In genomic region chr19:44745386-44745831, GRCh38 we compare ENCODE assay signal across 8 cellular contexts. TPM values are rescaled to one million over a fixed set of nuclear protein-coding genes. Genes with fewer than 3 reads are reported as not detected.
DNase-seq lines count a peak whose midpoint lies in the region; ATAC-seq and TF ChIP-seq lines count a peak whose summit lies in the region.

No MANE protein-coding gene starts in this region.

- 35 to 36% (median 35%) methylated on average over 5 to 9 of the region's 9 CpGs for WGBS in heart left ventricle, 4 donors

- H3K9me3 ChIP-seq in T-helper 17 cell (ENCODE audit: control insufficient read depth, low read length, poor library complexity, severe bottlenecking) (no peaks in the 10 kb centered on the region), heart left ventricle (no peaks in the 10 kb centered on the region), skeletal muscle tissue (ENCODE audit: control insufficient read depth in 3 of 3, low read length in 3 of 3) (no peaks in the 10 kb centered on the region)

- H3K27ac Mint-ChIP-seq in T-helper 17 cell = peak overlapping the region; percentile 98

- DNase-seq in ELR (ENCODE audit: low read depth) (peak; percentile 61), T-helper 17 cell (no peak), heart left ventricle (peak; percentile 78 to 92 (median 84)), NAMALWA (ENCODE audit: low spot score) (no peak), SKM-1 (lab: John Stamatoyannopoulos, UW; ENCODE audit: unreplicated experiment) (no peak), COLO829 (ENCODE audit: low spot score) (no peak)
- no peak for DNase-seq in stimulated activated CD4-positive, alpha-beta T cell treated with anti-CD3 and anti-CD28 coated beads, Interleukin-4, amount 100 ng/mL, for 1 hour

- H3K4me1 ChIP-seq in heart left ventricle = peaks cover 7 to 79% (median 61%) of the 10 kb centered on the region in 12 donors
- H3K4me1 ChIP-seq in skeletal muscle tissue (ENCODE audit: control insufficient read depth in 3 of 3, insufficient read depth in 3 of 3, low read length in 3 of 3) = peaks cover 45 to 59% (median 53%) of the 10 kb centered on the region in 3 donors

- H3K27ac ChIP-seq in heart left ventricle (peak overlapping the region; percentile 35 to 100 (median 89)), skeletal muscle tissue (ENCODE audit: low read depth, low read length) (peak overlapping the region; percentile 93)

- ATAC-seq in T-helper 17 cell (no peak), heart left ventricle (peak in 3 of 4 donors; percentile 20 to 43 (median 20))

- intact Hi-C loops in heart left ventricle (cut with DNase I) = no loop called here

- TF ChIP-seq CTCF in heart left ventricle (IDR thresholded peaks at IDR 0.05) = no peak

- peak in 1 of 2 donors; percentile 26 for TF ChIP-seq POLR2A in heart left ventricle (IDR thresholded peaks at IDR 0.05)

- peaks cover 3% of the 10 kb centered on the region for H3K36me3 Mint-ChIP-seq in T-helper 17 cell (ENCODE audit: low read depth)

- H3K4me3 ChIP-seq in heart left ventricle (peak overlapping the region in 2 of 12 donors; percentile 12 to 18), skeletal muscle tissue (ENCODE audit: low read length in 3 of 3) (peak overlapping the region in 2 of 3 donors; percentile 6 to 51)

- H3K4me1 Mint-ChIP-seq in T-helper 17 cell = peaks cover 40% of the 10 kb centered on the region

- H3K9ac ChIP-seq in skeletal muscle tissue (ENCODE audit: low read depth in 1 of 3, low read length in 3 of 3) = peak overlapping the region; percentile 51 to 65 (median 57)

- H3K36me3 ChIP-seq in heart left ventricle (peaks cover 0 to 10% (median 0%) of the 10 kb centered on the region in 9 donors), skeletal muscle tissue (ENCODE audit: control insufficient read depth in 3 of 3, insufficient read depth in 3 of 3, low read length in 3 of 3) (peaks cover 0 to 4% (median 0%) of the 10 kb centered on the region in 3 donors)

- H3K27me3 Mint-ChIP-seq in T-helper 17 cell = no peaks in the 10 kb centered on the region

- H3K27me3 ChIP-seq in heart left ventricle (no peaks in the 10 kb centered on the region), skeletal muscle tissue (ENCODE audit: control insufficient read depth in 3 of 3, insufficient read depth in 3 of 3, low read length in 3 of 3) (no peaks in the 10 kb centered on the region)

- peak overlapping the region; percentile 71 for H3K4me3 Mint-ChIP-seq in T-helper 17 cell

RNA-seq across cellular contexts. Expression of gene BCL3, which starts 3.1 kb away (rescaled TPM):
- total RNA-seq in T-helper 17 cell (100 to 1,000 TPM; 149 to 168 TPM), heart left ventricle (10 to 100 TPM; 11.7 to 90.5 (median 22.9) TPM), skeletal muscle tissue (3.1 TPM)
- 10 to 100 TPM; 18.6 to 18.9 TPM for polyA plus RNA-seq in heart left ventricle

RNA-seq across cellular contexts. Expression of gene CBLC, which starts 32.3 kb away (rescaled TPM):
- total RNA-seq in T-helper 17 cell (not detected), heart left ventricle (not detected), skeletal muscle tissue (not detected)
- polyA plus RNA-seq in heart left ventricle = under 1 TPM in 1 of 2 donors, not detected in 1; 0.04 TPM

RNA-seq across cellular contexts. Expression of gene CEACAM16, which starts 46.5 kb away (rescaled TPM):
- total RNA-seq in T-helper 17 cell (not detected), heart left ventricle (not detected), skeletal muscle tissue (1.0 TPM)
- not detected for polyA plus RNA-seq in heart left ventricle

Comparison
In these comparisons a context has a peak if more than half of its experiments do, and no peak if none do; other contexts are left out.
1. DNase-seq: peak in ELR (single experiment) and heart left ventricle (5 of 5); none in T-helper 17 cell (0 of 3), NAMALWA (single experiment), stimulated activated CD4-positive, alpha-beta T cell treated with anti-CD3 and anti-CD28 coated beads, Interleukin-4, amount 100 ng/mL, for 1 hour (single experiment), SKM-1 (single experiment) and COLO829 (single experiment).